26 cellular contexts compared by ENCODE assay signal in the genomic region with DNA sequence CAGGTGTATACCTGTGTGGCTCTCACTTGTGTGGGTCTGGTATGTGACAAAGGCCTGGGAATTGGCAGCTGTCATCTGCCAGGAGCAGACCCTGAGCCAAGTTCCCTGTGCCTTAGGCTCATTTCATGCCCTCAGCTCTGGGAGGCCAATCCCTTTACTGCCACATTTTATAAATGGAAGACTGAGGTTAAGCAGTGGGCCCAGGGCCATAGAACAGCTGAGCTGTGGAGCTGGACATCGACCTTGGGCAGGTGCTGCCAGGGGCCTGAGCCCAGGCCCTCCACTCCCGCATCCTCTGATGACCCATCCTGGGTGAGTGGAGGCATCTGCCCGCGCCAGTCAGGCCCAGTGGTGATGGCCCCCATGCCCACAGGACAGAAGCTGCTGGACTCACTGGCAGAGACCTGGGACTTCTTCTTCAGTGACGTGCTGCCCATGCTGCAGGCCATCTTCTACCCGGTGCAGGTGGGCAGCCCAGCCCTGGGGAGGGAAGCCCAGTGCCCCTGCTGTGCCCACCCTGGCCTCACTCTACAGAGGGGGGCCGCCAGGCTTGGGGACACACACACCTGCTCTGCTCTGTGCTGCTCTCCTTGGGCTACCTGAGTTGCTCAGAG. TPM values are rescaled to one million over a fixed set of nuclear protein-coding genes. Genes with fewer than 3 reads are reported as not detected.
"Had no signal": no experiment of that assay in that cellular context is flagged by ENCODE, and none has a peak within 500 bp of the region (broad histone marks: within the 10 kb centered on the region; RNA-seq: fewer than 3 reads in every experiment).

No MANE protein-coding gene starts in this region.

- FAIRE-seq: TTC549 had no signal

- H3K27ac ChIP-seq: Peyer's patch, RWPE1, SJSA1 had no signal

- H3K9me3 ChIP-seq: Peyer's patch, SJSA1 had no signal

- H3K4me3 ChIP-seq: Peyer's patch, SJSA1 had no signal

- H3K36me3 ChIP-seq: SJSA1 had no signal

- H3K27ac Mint-ChIP-seq: activated B cell treated with CpG ODN at 0.5 μM for 24 hours; activated CD4-positive, alpha-beta T cell treated with anti-CD3 and anti-CD28 coated beads, Interleukin-2, amount 10 ng/mL, durations not matched to agents 7 days and 5 days; activated naive CD4-positive, alpha-beta T cell treated with anti-CD3 and anti-CD28 coated beads for 36 hours had no signal

- H3K27me3 Mint-ChIP-seq: activated CD4-positive, alpha-beta memory T cell treated with anti-CD3 and anti-CD28 coated beads for 36 hours; activated CD4-positive, alpha-beta T cell treated with anti-CD3 and anti-CD28 coated beads, Interleukin-2, amount 10 ng/mL, durations not matched to agents 7 days and 5 days; T-helper 17 cell had no signal

- H3K4me3 Mint-ChIP-seq: activated B cell treated with CpG ODN at 0.5 μM for 24 hours; activated CD4-positive, alpha-beta memory T cell treated with anti-CD3 and anti-CD28 coated beads for 36 hours; activated CD4-positive, alpha-beta T cell treated with anti-CD3 and anti-CD28 coated beads, Interleukin-2, amount 10 ng/mL, durations not matched to agents 7 days and 5 days; activated naive CD4-positive, alpha-beta T cell treated with anti-CD3 and anti-CD28 coated beads for 36 hours; activated T-cell treated with anti-CD3 and anti-CD28 coated beads, Interleukin-2, amount 50 U/mL, for 4 hours; T-helper 17 cell had no signal

- H3K9me3 Mint-ChIP-seq: activated B cell treated with CpG ODN at 0.5 μM for 24 hours; activated naive CD4-positive, alpha-beta T cell treated with anti-CD3 and anti-CD28 coated beads for 36 hours; activated T-cell treated with anti-CD3 and anti-CD28 coated beads, Interleukin-2, amount 50 U/mL, for 4 hours had no signal

- ATAC-seq: activated T-cell treated with anti-CD3 and anti-CD28 coated beads, Interleukin-2, amount 50 U/mL, for 4 hours; T-helper 17 cell had no signal

- DNase-seq: activated B cell treated with CpG ODN at 0.5 μM for 24 hours; activated CD4-positive, alpha-beta memory T cell treated with anti-CD3 and anti-CD28 coated beads for 36 hours; activated CD4-positive, alpha-beta T cell treated with anti-CD3 and anti-CD28 coated beads, Interleukin-2, amount 10 ng/mL, durations not matched to agents 7 days and 5 days; activated CD8-positive, alpha-beta memory T cell treated with anti-CD3 and anti-CD28 coated beads for 24 hours; activated effector memory CD4-positive, alpha-beta T cell treated with anti-CD3 and anti-CD28 coated beads, Interleukin-2, amount 50 U/mL, for 16 hours; activated naive CD4-positive, alpha-beta T cell treated with anti-CD3 and anti-CD28 coated beads for 36 hours; activated T-cell treated with anti-CD3 and anti-CD28 coated beads, Interleukin-2, amount 50 U/mL, for 4 hours; aorta; central memory CD4-positive, alpha-beta T cell; Karpas-422; NCI-H1105 treated with DMSO at 0.1 percent for 48 hours; NCI-H1436 treated with DMSO at 0.1 percent for 48 hours; NCI-H187; NCI-H2081; NCI-H2171 treated with DMSO at 0.1 percent for 48 hours; NCI-H226; NCI-H526; NCI-H774; NK-92 treated with Interleukin-12 subunit alpha and Interleukin-12 subunit beta, amount 100 ng/mL, for 24 hours; Peyer's patch; SHP77; T-helper 17 cell; T-helper 9 cell had no signal

- H3K4me1 Mint-ChIP-seq: activated CD4-positive, alpha-beta T cell treated with anti-CD3 and anti-CD28 coated beads, Interleukin-2, amount 10 ng/mL, durations not matched to agents 7 days and 5 days; T-helper 17 cell had no signal

- H3K27me3 ChIP-seq: Peyer's patch, SJSA1 had no signal

RNA-seq across cellular contexts. Expression of a gene that starts 20.9 kb away (rescaled TPM):
- total RNA-seq: SJSA1 had no signal
- polyA plus RNA-seq: aorta had no signal
